In the genomic region with DNA sequence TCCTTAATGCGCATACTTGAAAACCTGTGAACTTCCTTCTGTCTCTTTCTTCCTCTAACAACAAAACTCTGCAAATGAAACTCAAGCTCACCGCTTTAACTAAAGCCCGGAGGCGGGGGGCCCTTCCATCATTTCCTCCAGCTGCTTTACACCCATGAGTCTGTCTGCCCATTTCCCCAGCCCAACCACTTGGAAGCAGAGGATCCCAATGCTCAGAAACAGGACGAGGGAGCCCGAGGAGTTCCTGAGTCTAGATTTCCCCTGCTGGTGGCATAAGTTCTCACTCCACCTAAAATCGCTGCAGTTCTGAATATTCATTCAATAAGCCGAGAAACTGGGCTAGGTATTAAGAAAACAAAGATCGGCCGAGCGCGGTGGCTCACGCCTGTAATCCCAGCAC, we compare ENCODE assay signal across 14 cellular contexts.
"Had no signal": no experiment of that assay in that cellular context is flagged by ENCODE, and none has a peak within 500 bp of the region (broad histone marks: within the 10 kb centered on the region; RNA-seq: fewer than 3 reads in every experiment).

No MANE protein-coding gene starts in this region.

- H3K4me1 ChIP-seq: gastroesophageal sphincter, prostate gland, testis had no signal

- H3K27me3 ChIP-seq: ascending aorta, gastroesophageal sphincter, testis had no signal

- H3K4me3 ChIP-seq: ascending aorta, gastroesophageal sphincter, prostate gland had no signal

- ATAC-seq: activated CD8-positive, alpha-beta T cell treated with anti-CD3 and anti-CD28 coated beads for 36 hours; activated naive CD8-positive, alpha-beta T cell treated with anti-CD3 and anti-CD28 coated beads, Interleukin-2, amount 50 U/mL, for 24 hours; gastroesophageal sphincter; natural killer cell; sciatic nerve had no signal

- DNase-seq: activated CD8-positive, alpha-beta memory T cell treated with anti-CD3 and anti-CD28 coated beads, Interleukin-2, amount 50 U/mL, for 4 hours; activated CD8-positive, alpha-beta T cell treated with anti-CD3 and anti-CD28 coated beads for 36 hours; activated naive CD8-positive, alpha-beta T cell treated with anti-CD3 and anti-CD28 coated beads, Interleukin-2, amount 50 U/mL, for 24 hours; effector CD4-positive, alpha-beta T cell; natural killer cell; occipital lobe; stimulated activated CD4-positive, alpha-beta T cell treated with anti-CD3 and anti-CD28 coated beads, Interleukin-2, amount 100 ng/mL, for 24 hours; T1000; testis had no signal

- H3K36me3 ChIP-seq: ascending aorta, gastroesophageal sphincter, prostate gland had no signal

- H3K27ac ChIP-seq: ascending aorta, epithelial cell of prostate, gastroesophageal sphincter, prostate gland, testis had no signal

- H3K9me3 ChIP-seq: ascending aorta, gastroesophageal sphincter, prostate gland, testis had no signal
